Comparison of ENCODE assay signal across 1 cellular context in genomic region chr3:197748597-197749314, GRCh38.
TF ChIP-seq lines count a peak whose summit lies in the region.

No MANE protein-coding gene starts in this region.

TF ChIP-seq in GM23338, 12 proteins besides CTCF, POLR2A, EP300 and RAD21 (continued from another document):
- TF ChIP-seq, protein P1, sequence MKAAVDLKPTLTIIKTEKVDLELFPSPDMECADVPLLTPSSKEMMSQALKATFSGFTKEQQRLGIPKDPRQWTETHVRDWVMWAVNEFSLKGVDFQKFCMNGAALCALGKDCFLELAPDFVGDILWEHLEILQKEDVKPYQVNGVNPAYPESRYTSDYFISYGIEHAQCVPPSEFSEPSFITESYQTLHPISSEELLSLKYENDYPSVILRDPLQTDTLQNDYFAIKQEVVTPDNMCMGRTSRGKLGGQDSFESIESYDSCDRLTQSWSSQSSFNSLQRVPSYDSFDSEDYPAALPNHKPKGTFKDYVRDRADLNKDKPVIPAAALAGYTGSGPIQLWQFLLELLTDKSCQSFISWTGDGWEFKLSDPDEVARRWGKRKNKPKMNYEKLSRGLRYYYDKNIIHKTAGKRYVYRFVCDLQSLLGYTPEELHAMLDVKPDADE (IDR thresholded peaks at IDR 0.05) = no peak
- TF ChIP-seq EZH2phosphoT487 (IDR thresholded peaks at IDR 0.05; ENCODE audit: unreplicated experiment) = no peak
- no peak for TF ChIP-seq ZNF114 (CRISPR knock-in tag; IDR thresholded peaks at IDR 0.05)
- no peak for TF ChIP-seq STAT1 (IDR thresholded peaks at IDR 0.05; ENCODE audit: unreplicated experiment)
- no peak for TF ChIP-seq POLR2AphosphoS5 (IDR thresholded peaks at IDR 0.05; ENCODE audit: low read depth)
- no peak for TF ChIP-seq EZH2 (IDR thresholded peaks at IDR 0.05; ENCODE audit: low read depth, unreplicated experiment)
- TF ChIP-seq NANOG (IDR thresholded peaks at IDR 0.05; ENCODE audit: borderline replicate concordance) = no peak
- TF ChIP-seq, protein P2, sequence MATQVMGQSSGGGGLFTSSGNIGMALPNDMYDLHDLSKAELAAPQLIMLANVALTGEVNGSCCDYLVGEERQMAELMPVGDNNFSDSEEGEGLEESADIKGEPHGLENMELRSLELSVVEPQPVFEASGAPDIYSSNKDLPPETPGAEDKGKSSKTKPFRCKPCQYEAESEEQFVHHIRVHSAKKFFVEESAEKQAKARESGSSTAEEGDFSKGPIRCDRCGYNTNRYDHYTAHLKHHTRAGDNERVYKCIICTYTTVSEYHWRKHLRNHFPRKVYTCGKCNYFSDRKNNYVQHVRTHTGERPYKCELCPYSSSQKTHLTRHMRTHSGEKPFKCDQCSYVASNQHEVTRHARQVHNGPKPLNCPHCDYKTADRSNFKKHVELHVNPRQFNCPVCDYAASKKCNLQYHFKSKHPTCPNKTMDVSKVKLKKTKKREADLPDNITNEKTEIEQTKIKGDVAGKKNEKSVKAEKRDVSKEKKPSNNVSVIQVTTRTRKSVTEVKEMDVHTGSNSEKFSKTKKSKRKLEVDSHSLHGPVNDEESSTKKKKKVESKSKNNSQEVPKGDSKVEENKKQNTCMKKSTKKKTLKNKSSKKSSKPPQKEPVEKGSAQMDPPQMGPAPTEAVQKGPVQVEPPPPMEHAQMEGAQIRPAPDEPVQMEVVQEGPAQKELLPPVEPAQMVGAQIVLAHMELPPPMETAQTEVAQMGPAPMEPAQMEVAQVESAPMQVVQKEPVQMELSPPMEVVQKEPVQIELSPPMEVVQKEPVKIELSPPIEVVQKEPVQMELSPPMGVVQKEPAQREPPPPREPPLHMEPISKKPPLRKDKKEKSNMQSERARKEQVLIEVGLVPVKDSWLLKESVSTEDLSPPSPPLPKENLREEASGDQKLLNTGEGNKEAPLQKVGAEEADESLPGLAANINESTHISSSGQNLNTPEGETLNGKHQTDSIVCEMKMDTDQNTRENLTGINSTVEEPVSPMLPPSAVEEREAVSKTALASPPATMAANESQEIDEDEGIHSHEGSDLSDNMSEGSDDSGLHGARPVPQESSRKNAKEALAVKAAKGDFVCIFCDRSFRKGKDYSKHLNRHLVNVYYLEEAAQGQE (IDR thresholded peaks at IDR 0.05; ENCODE audit: unreplicated experiment) = no peak
- no peak for TF ChIP-seq CREB1 (CRISPR knock-in tag; IDR thresholded peaks at IDR 0.05; ENCODE audit: low read depth)
- no peak for TF ChIP-seq ZNF331 (CRISPR knock-in tag; IDR thresholded peaks at IDR 0.05; ENCODE audit: low read depth)
TF ChIP-seq in GM23338: peak in this region for 0.
